In genomic region chr9:129604766-129605163, GRCh38 we compare ENCODE assay signal across 15 cellular contexts. TPM values are rescaled to one million over a fixed set of nuclear protein-coding genes. Genes with fewer than 3 reads are reported as not detected.
DNase-seq lines count a peak whose midpoint lies in the region; ATAC-seq and TF ChIP-seq lines count a peak whose summit lies in the region.
"Had no signal": no experiment of that assay in that cellular context is flagged by ENCODE, and none has a peak within 500 bp of the region (broad histone marks: within the 10 kb centered on the region; RNA-seq: fewer than 3 reads in every experiment).

No MANE protein-coding gene starts in this region.

- intact Hi-C loops in activated naive CD4-positive, alpha-beta T cell treated with anti-CD3 and anti-CD28 coated beads for 36 hours (cut with micrococcal nuclease) = loop anchor here (5.0 kb wide), 1 partner anchor 107 kb away; no protein-coding TSS in a partner anchor
- intact Hi-C loops in uterus (cut with DNase I; ENCODE audit: low total_unique reads) = loop anchor here (5.0 kb wide), 2 partner anchors 102 to 432 kb away; no protein-coding TSS in a partner anchor

- H3K4ac ChIP-seq in trophoblast cell (ENCODE audit: low read depth, low read length) = no peak overlapping the region

- H3K9ac ChIP-seq in trophoblast cell (ENCODE audit: low read length) = no peak overlapping the region

- H3K23ac ChIP-seq in trophoblast cell (ENCODE audit: low read length) = no peak overlapping the region

- H2BK5ac ChIP-seq in trophoblast cell (ENCODE audit: low read depth, low read length, poor library complexity) = no peak overlapping the region

- H3K4me3 ChIP-seq in trophoblast cell (ENCODE audit: low read depth, low read length) (no peak overlapping the region), uterus (no peak overlapping the region)
- H3K4me3 ChIP-seq: coronary artery had no signal

- H3K27ac Mint-ChIP-seq in activated naive CD4-positive, alpha-beta T cell treated with anti-CD3 and anti-CD28 coated beads, Interleukin-2, amount 10 ng/mL, durations not matched to agents 7 days and 5 days = peak overlapping the region; percentile 3
- H3K27ac Mint-ChIP-seq in activated naive CD4-positive, alpha-beta T cell treated with anti-CD3 and anti-CD28 coated beads for 36 hours = no peak overlapping the region

- peaks cover 31% of the 10 kb centered on the region for H3K27me3 Mint-ChIP-seq in activated naive CD4-positive, alpha-beta T cell treated with anti-CD3 and anti-CD28 coated beads, Interleukin-2, amount 10 ng/mL, durations not matched to agents 7 days and 5 days
- no peaks in the 10 kb centered on the region for H3K27me3 Mint-ChIP-seq in activated naive CD4-positive, alpha-beta T cell treated with anti-CD3 and anti-CD28 coated beads for 36 hours (ENCODE audit: low read depth)

- peaks cover 4% of the 10 kb centered on the region for H3K79me2 ChIP-seq in trophoblast cell (ENCODE audit: control insufficient read depth, insufficient read depth, low read length, poor library complexity)

- H3K9me3 Mint-ChIP-seq in activated naive CD4-positive, alpha-beta T cell treated with anti-CD3 and anti-CD28 coated beads, Interleukin-2, amount 10 ng/mL, durations not matched to agents 7 days and 5 days = no peaks in the 10 kb centered on the region
- no peaks in the 10 kb centered on the region for H3K9me3 Mint-ChIP-seq in activated naive CD4-positive, alpha-beta T cell treated with anti-CD3 and anti-CD28 coated beads for 36 hours

- peak overlapping the region; percentile 88 for H2BK12ac ChIP-seq in trophoblast cell (ENCODE audit: low read length)

- peak overlapping the region; percentile 89 for H4K91ac ChIP-seq in trophoblast cell (ENCODE audit: low read depth, low read length)

- CTCF ChIA-PET in activated naive CD4-positive, alpha-beta T cell treated with anti-CD3 and anti-CD28 coated beads, Interleukin-2, amount 10 ng/mL, durations not matched to agents 7 days and 5 days (lab: Charles Lee) = interaction anchor here (0.7 to 2.4 kb wide), 3 partner anchors 430 to 474 kb away, joined by 3 to 13 read pairs (median 4); no protein-coding TSS in a partner anchor
- CTCF ChIA-PET in activated naive CD4-positive, alpha-beta T cell treated with anti-CD3 and anti-CD28 coated beads for 36 hours (lab: Charles Lee) = interaction anchor here (0.7 to 4.8 kb wide), 6 partner anchors 11 to 465 kb away, joined by 3 to 25 read pairs (median 6); no protein-coding TSS in a partner anchor

- H2AK5ac ChIP-seq in trophoblast cell (ENCODE audit: low read length) = peak overlapping the region; percentile 67

- ATAC-seq in HG03135 (IDR thresholded peaks at IDR 0.05; ENCODE audit: unreplicated experiment) = no peak

- H3K36me3 Mint-ChIP-seq in activated naive CD4-positive, alpha-beta T cell treated with anti-CD3 and anti-CD28 coated beads, Interleukin-2, amount 10 ng/mL, durations not matched to agents 7 days and 5 days = no peaks in the 10 kb centered on the region
- H3K36me3 Mint-ChIP-seq in activated naive CD4-positive, alpha-beta T cell treated with anti-CD3 and anti-CD28 coated beads for 36 hours (ENCODE audit: low read depth) = no peaks in the 10 kb centered on the region

- peaks cover 23% of the 10 kb centered on the region for H3K79me1 ChIP-seq in trophoblast cell (ENCODE audit: low read length)

- TF ChIP-seq POLR2A in uterus (IDR thresholded peaks at IDR 0.05) = no peak

- peak overlapping the region; percentile 26 for H3K27ac ChIP-seq in caudate nucleus (ENCODE audit: low read depth, low read length)
- no peak overlapping the region for H3K27ac ChIP-seq in trophoblast cell (ENCODE audit: low read depth, low read length)
- no peak overlapping the region for H3K27ac ChIP-seq in uterus
- H3K27ac ChIP-seq: coronary artery had no signal

- H3K9me3 ChIP-seq in trophoblast cell (ENCODE audit: insufficient read depth, low read depth, low read length) (peaks cover 4% of the 10 kb centered on the region), uterus (no peaks in the 10 kb centered on the region)

- no peak overlapping the region for H3K18ac ChIP-seq in trophoblast cell (ENCODE audit: low read length)

- DNase-seq in DMS 273 (lab: John Stamatoyannopoulos, UW; ENCODE audit: unreplicated experiment) = peak; percentile 25
- DNase-seq in DMS 273 treated with DMSO at 0.1 percent for 48 hours (lab: John Stamatoyannopoulos, UW) = no peak
- DNase-seq in activated naive CD4-positive, alpha-beta T cell treated with anti-CD3 and anti-CD28 coated beads, Interleukin-2, amount 10 ng/mL, durations not matched to agents 7 days and 5 days = peak; percentile 52
- DNase-seq in activated naive CD4-positive, alpha-beta T cell treated with anti-CD3 and anti-CD28 coated beads for 36 hours = no peak
- DNase-seq in caudate nucleus (lab: John Stamatoyannopoulos, UW) = no peak
- no peak for DNase-seq in trophoblast cell
- DNase-seq in uterus = no peak
- DNase-seq: 8988T; activated CD4-positive, CD25-positive, alpha-beta regulatory T cell treated with anti-CD3 and anti-CD28 coated beads, Interleukin-2, amount 50 U/mL, for 72 hours; aorta; erythroblast; HCEC 1CT; midbrain had no signal

- no peak overlapping the region for H4K12ac ChIP-seq in trophoblast cell (ENCODE audit: low read depth, low read length)

- peak overlapping the region; percentile 27 for H2BK120ac ChIP-seq in trophoblast cell (ENCODE audit: insufficient read depth, low read length, poor library complexity)

- no peak overlapping the region for H3K14ac ChIP-seq in trophoblast cell (ENCODE audit: low read length)

- no peak overlapping the region for H3K4me3 Mint-ChIP-seq in activated naive CD4-positive, alpha-beta T cell treated with anti-CD3 and anti-CD28 coated beads, Interleukin-2, amount 10 ng/mL, durations not matched to agents 7 days and 5 days
- no peak overlapping the region for H3K4me3 Mint-ChIP-seq in activated naive CD4-positive, alpha-beta T cell treated with anti-CD3 and anti-CD28 coated beads for 36 hours

- H3K27me3 ChIP-seq in trophoblast cell (ENCODE audit: insufficient read depth, low read length) = no peaks in the 10 kb centered on the region
- no peaks in the 10 kb centered on the region for H3K27me3 ChIP-seq in uterus

- no peak for TF ChIP-seq CTCF in uterus (IDR thresholded peaks at IDR 0.05)

- H4K8ac ChIP-seq in trophoblast cell (ENCODE audit: low read depth, low read length) = no peak overlapping the region

- no peak overlapping the region for H3K4me2 ChIP-seq in trophoblast cell (ENCODE audit: low read length)

- H3K4me1 ChIP-seq in trophoblast cell (ENCODE audit: control insufficient read depth in 1 of 2, insufficient read depth in 2 of 2, low read length in 2 of 2) = peaks cover 16% of the 10 kb centered on the region in 2 experiments
- H3K4me1 ChIP-seq in uterus = peaks cover 0 to 5% of the 10 kb centered on the region in 2 donors

- peaks cover 62% of the 10 kb centered on the region for H3K4me1 Mint-ChIP-seq in activated naive CD4-positive, alpha-beta T cell treated with anti-CD3 and anti-CD28 coated beads, Interleukin-2, amount 10 ng/mL, durations not matched to agents 7 days and 5 days
- H3K4me1 Mint-ChIP-seq in activated naive CD4-positive, alpha-beta T cell treated with anti-CD3 and anti-CD28 coated beads for 36 hours (ENCODE audit: low read depth) = peaks cover 29% of the 10 kb centered on the region

- H3K36me3 ChIP-seq in trophoblast cell (ENCODE audit: control insufficient read depth in 1 of 2, insufficient read depth in 2 of 2, low read length in 2 of 2) = no peaks in the 10 kb centered on the region
- no peaks in the 10 kb centered on the region for H3K36me3 ChIP-seq in uterus

- WGBS in trophoblast cell (ENCODE audit: extremely low coverage, insufficient coverage, insufficient read length) = no CpG with 5 or more reads among the region's 8 CpGs

- H2AFZ ChIP-seq in trophoblast cell (ENCODE audit: insufficient read depth, low read length, poor library complexity) = no peak overlapping the region

RNA-seq across cellular contexts. Expression of gene C9orf50, which starts 16.1 kb away (rescaled TPM):
- total RNA-seq in activated naive CD4-positive, alpha-beta T cell treated with anti-CD3 and anti-CD28 coated beads for 36 hours = not detected
- polyA plus RNA-seq in trophoblast cell (2013) = 0.07 TPM in 1 of 2 replicates, not detected in the other
- under 1 TPM in 1 of 4 donors, not detected in 3; 0.35 TPM for total RNA-seq in uterus

RNA-seq across cellular contexts. Expression of gene NTMT1, which starts 21.2 kb away (rescaled TPM):
- 10 to 100 TPM; 58.6 to 59.3 TPM for total RNA-seq in activated naive CD4-positive, alpha-beta T cell treated with anti-CD3 and anti-CD28 coated beads for 36 hours
- polyA plus RNA-seq in trophoblast cell (2013) = 31.8 and 32.6 TPM in 2 replicates
- total RNA-seq in uterus = 10 to 100 TPM in 3 of 4 donors, 1 to 10 TPM in 1; 1.8 to 30.8 (median 21.6) TPM

RNA-seq across cellular contexts. Expression of gene ASB6, which starts 37.2 kb away (rescaled TPM):
- total RNA-seq in activated naive CD4-positive, alpha-beta T cell treated with anti-CD3 and anti-CD28 coated beads for 36 hours = 10 to 100 TPM; 13.0 to 13.8 TPM
- polyA plus RNA-seq in trophoblast cell (2013) = 16.6 and 17.9 TPM in 2 replicates
- total RNA-seq in uterus = 10 to 100 TPM in 2 of 4 donors, 1 to 10 TPM in 2; 1.3 to 20.3 (median 8.5) TPM

Comparison
In these comparisons a context has a peak if more than half of its experiments do, and no peak if none do; other contexts are left out.
1. DNase-seq: peak in DMS 273 (single experiment) and activated naive CD4-positive, alpha-beta T cell treated with anti-CD3 and anti-CD28 coated beads, Interleukin-2, amount 10 ng/mL, durations not matched to agents 7 days and 5 days (single experiment); none in DMS 273 treated with DMSO at 0.1 percent for 48 hours (single experiment), activated naive CD4-positive, alpha-beta T cell treated with anti-CD3 and anti-CD28 coated beads for 36 hours (single experiment), caudate nucleus (0 of 61), trophoblast cell (0 of 2) and uterus (0 of 2).